Comparison of ENCODE assay signal across 35 cellular contexts in genomic region chr17:76594676-76595075, GRCh38. TPM values are rescaled to one million over a fixed set of nuclear protein-coding genes. Genes with fewer than 3 reads are reported as not detected.
"Had no signal": no experiment of that assay in that cellular context is flagged by ENCODE, and none has a peak within 500 bp of the region (broad histone marks: within the 10 kb centered on the region; RNA-seq: fewer than 3 reads in every experiment).

No MANE protein-coding gene starts in this region.

- H3K36me3 ChIP-seq: esophagus squamous epithelium, heart left ventricle, WERI-Rb-1 had no signal

- H3K4me3 Mint-ChIP-seq: activated B cell treated with CpG ODN at 0.5 μM for 24 hours; activated CD8-positive, alpha-beta memory T cell treated with anti-CD3 and anti-CD28 coated beads, Interleukin-2, amount 10 ng/mL, durations not matched to agents 7 days and 5 days; activated CD8-positive, alpha-beta T cell treated with anti-CD3 and anti-CD28 coated beads, Interleukin-2, amount 10 ng/mL, durations not matched to agents 7 days and 5 days; activated naive CD4-positive, alpha-beta T cell treated with anti-CD3 and anti-CD28 coated beads, Interleukin-2, amount 10 ng/mL, durations not matched to agents 7 days and 5 days; activated naive CD8-positive, alpha-beta T cell treated with anti-CD3 and anti-CD28 coated beads, Interleukin-2, amount 10 ng/mL, durations not matched to agents 7 days and 5 days; activated T-helper 1 cell treated with anti-CD3 and anti-CD28 coated beads, Interleukin-12 subunit alpha, Interleukin-12 subunit beta, Interleukin-2, Interleukin-4 antibody, amounts not matched to agents 30 ng/mL and 10 ng/mL and 1 ng/mL, durations not matched to agents 14 hours and 24 hours and 36 hours; T-cell; T-helper 17 cell; T-helper 2 cell treated with Interferon-gamma antibody and Interleukin-4, amounts not matched to agents 5 μg/mL and 100 μg/mL, for 36 hours had no signal

- H3K9me3 Mint-ChIP-seq: activated B cell treated with CpG ODN at 0.5 μM for 24 hours; activated naive CD4-positive, alpha-beta T cell treated with anti-CD3 and anti-CD28 coated beads, Interleukin-2, amount 10 ng/mL, durations not matched to agents 7 days and 5 days; activated naive CD4-positive, alpha-beta T cell treated with anti-CD3 and anti-CD28 coated beads, Interleukin-2, amount 50 U/mL, for 72 hours; activated naive CD8-positive, alpha-beta T cell treated with anti-CD3 and anti-CD28 coated beads, Interleukin-2, amount 10 ng/mL, durations not matched to agents 7 days and 5 days; activated T-helper 1 cell treated with anti-CD3 and anti-CD28 coated beads, Interleukin-12 subunit alpha, Interleukin-12 subunit beta, Interleukin-2, Interleukin-4 antibody, amounts not matched to agents 30 ng/mL and 10 ng/mL and 1 ng/mL, durations not matched to agents 14 hours and 24 hours and 36 hours; activated T-helper 2 cell treated with anti-CD3 and anti-CD28 coated beads, Interferon-gamma antibody, Interleukin-2, Interleukin-4, amounts not matched to agents 10 μg/mL and 5 μg/mL and 100 μg/mL, durations not matched to agents 14 hours and 24 hours and 36 hours; T-cell; T-helper 2 cell treated with Interferon-gamma antibody and Interleukin-4, amounts not matched to agents 5 μg/mL and 100 μg/mL, for 36 hours had no signal

- H3K36me3 Mint-ChIP-seq: activated CD8-positive, alpha-beta memory T cell treated with anti-CD3 and anti-CD28 coated beads, Interleukin-2, amount 10 ng/mL, durations not matched to agents 7 days and 5 days; activated naive CD4-positive, alpha-beta T cell treated with anti-CD3 and anti-CD28 coated beads, Interleukin-2, amount 10 ng/mL, durations not matched to agents 7 days and 5 days; activated naive CD8-positive, alpha-beta T cell treated with anti-CD3 and anti-CD28 coated beads, Interleukin-2, amount 10 ng/mL, durations not matched to agents 7 days and 5 days; T-cell had no signal

- H3K4me1 ChIP-seq: body of pancreas had no signal

- H3K4me1 Mint-ChIP-seq: activated B cell treated with CpG ODN at 0.5 μM for 24 hours; activated CD8-positive, alpha-beta memory T cell treated with anti-CD3 and anti-CD28 coated beads, Interleukin-2, amount 10 ng/mL, durations not matched to agents 7 days and 5 days; activated naive CD4-positive, alpha-beta T cell treated with anti-CD3 and anti-CD28 coated beads, Interleukin-2, amount 10 ng/mL, durations not matched to agents 7 days and 5 days; activated naive CD8-positive, alpha-beta T cell treated with anti-CD3 and anti-CD28 coated beads, Interleukin-2, amount 10 ng/mL, durations not matched to agents 7 days and 5 days; T-cell had no signal

- H3K27ac ChIP-seq: body of pancreas, epithelial cell of prostate, esophagus squamous epithelium, heart left ventricle, WERI-Rb-1 had no signal

- H3K4me3 ChIP-seq: body of pancreas, esophagus squamous epithelium, heart left ventricle had no signal

- H3K27me3 ChIP-seq: body of pancreas had no signal

- H3K9me3 ChIP-seq: body of pancreas, esophagus squamous epithelium, heart left ventricle had no signal

- H3K27ac Mint-ChIP-seq: activated B cell treated with CpG ODN at 0.5 μM for 24 hours; activated CD8-positive, alpha-beta memory T cell treated with anti-CD3 and anti-CD28 coated beads, Interleukin-2, amount 10 ng/mL, durations not matched to agents 7 days and 5 days; activated CD8-positive, alpha-beta T cell treated with anti-CD3 and anti-CD28 coated beads, Interleukin-2, amount 10 ng/mL, durations not matched to agents 7 days and 5 days; activated naive CD4-positive, alpha-beta T cell treated with anti-CD3 and anti-CD28 coated beads, Interleukin-2, amount 10 ng/mL, durations not matched to agents 7 days and 5 days; activated naive CD4-positive, alpha-beta T cell treated with anti-CD3 and anti-CD28 coated beads, Interleukin-2, amount 50 U/mL, for 72 hours; activated naive CD8-positive, alpha-beta T cell treated with anti-CD3 and anti-CD28 coated beads, Interleukin-2, amount 10 ng/mL, durations not matched to agents 7 days and 5 days; activated T-helper 1 cell treated with anti-CD3 and anti-CD28 coated beads, Interleukin-12 subunit alpha, Interleukin-12 subunit beta, Interleukin-2, Interleukin-4 antibody, amounts not matched to agents 30 ng/mL and 10 ng/mL and 1 ng/mL, durations not matched to agents 14 hours and 24 hours and 36 hours; activated T-helper 2 cell treated with anti-CD3 and anti-CD28 coated beads, Interferon-gamma antibody, Interleukin-2, Interleukin-4, amounts not matched to agents 10 μg/mL and 5 μg/mL and 100 μg/mL, durations not matched to agents 14 hours and 24 hours and 36 hours; T-cell; T-helper 17 cell had no signal

- DNase-seq: activated B cell treated with CpG ODN at 0.5 μM for 24 hours; activated CD4-positive, alpha-beta T cell treated with anti-CD3 and anti-CD28 coated beads for 48 hours; activated CD4-positive, alpha-beta T cell treated with anti-CD3 and anti-CD28 coated beads, Interleukin-2, amount 50 U/mL, for 1 hour; activated CD4-positive, alpha-beta T cell treated with anti-CD3 and anti-CD28 coated beads, Interleukin-2, amount 50 U/mL, for 48 hours; activated CD8-positive, alpha-beta memory T cell treated with anti-CD3 and anti-CD28 coated beads, Interleukin-2, amount 10 ng/mL, durations not matched to agents 7 days and 5 days; activated CD8-positive, alpha-beta memory T cell treated with anti-CD3 and anti-CD28 coated beads, Interleukin-2, amount 50 U/mL, for 4 hours; activated CD8-positive, alpha-beta T cell treated with anti-CD3 and anti-CD28 coated beads, Interleukin-2, amount 10 ng/mL, durations not matched to agents 7 days and 5 days; activated naive CD4-positive, alpha-beta T cell; activated naive CD4-positive, alpha-beta T cell treated with anti-CD3 and anti-CD28 coated beads, Interleukin-2, amount 10 ng/mL, durations not matched to agents 7 days and 5 days; activated naive CD8-positive, alpha-beta T cell treated with anti-CD3 and anti-CD28 coated beads, Interleukin-2, amount 10 ng/mL, durations not matched to agents 7 days and 5 days; activated T-cell treated with anti-CD3 and anti-CD28 coated beads, Interleukin-2, amount 50 U/mL, for 1 hour; activated T-cell treated with anti-CD3 and anti-CD28 coated beads, Interleukin-2, amount 50 U/mL, for 48 hours; amygdala; body of pancreas; caudate nucleus; cortex of kidney; effector CD8-positive, alpha-beta T cell; esophagus squamous epithelium; foreskin melanocyte; heart left ventricle; SW 1271; T-cell; T-helper 17 cell; T1000; WERI-Rb-1 had no signal

RNA-seq across cellular contexts. Expression of gene ST6GALNAC2, which starts 9.0 kb away (rescaled TPM):
- total RNA-seq: activated B cell treated with CpG ODN at 0.5 μM for 24 hours; activated CD8-positive, alpha-beta memory T cell treated with anti-CD3 and anti-CD28 coated beads for 36 hours; activated CD8-positive, alpha-beta memory T cell treated with anti-CD3 and anti-CD28 coated beads, Interleukin-2, amount 10 ng/mL, durations not matched to agents 7 days and 5 days; activated CD8-positive, alpha-beta T cell treated with anti-CD3 and anti-CD28 coated beads, Interleukin-2, amount 10 ng/mL, durations not matched to agents 7 days and 5 days; activated naive CD4-positive, alpha-beta T cell treated with anti-CD3 and anti-CD28 coated beads, Interleukin-2, amount 50 U/mL, for 72 hours; activated T-helper 1 cell treated with anti-CD3 and anti-CD28 coated beads, Interleukin-12 subunit alpha, Interleukin-12 subunit beta, Interleukin-2, Interleukin-4 antibody, amounts not matched to agents 30 ng/mL and 10 ng/mL and 1 ng/mL, durations not matched to agents 14 hours and 24 hours and 36 hours had no signal

RNA-seq across cellular contexts. Expression of gene ST6GALNAC1, which starts 48.9 kb away (rescaled TPM):
- total RNA-seq: activated B cell treated with CpG ODN at 0.5 μM for 24 hours; activated CD8-positive, alpha-beta memory T cell treated with anti-CD3 and anti-CD28 coated beads for 36 hours; activated CD8-positive, alpha-beta memory T cell treated with anti-CD3 and anti-CD28 coated beads, Interleukin-2, amount 10 ng/mL, durations not matched to agents 7 days and 5 days; activated CD8-positive, alpha-beta T cell treated with anti-CD3 and anti-CD28 coated beads, Interleukin-2, amount 10 ng/mL, durations not matched to agents 7 days and 5 days; activated naive CD8-positive, alpha-beta T cell treated with anti-CD3 and anti-CD28 coated beads, Interleukin-2, amount 10 ng/mL, durations not matched to agents 7 days and 5 days; chondrocyte; dermis microvascular lymphatic vessel endothelial cell had no signal

RNA-seq across cellular contexts. Expression of gene PRCD, which starts 54.8 kb away (rescaled TPM):
- total RNA-seq: activated CD8-positive, alpha-beta memory T cell treated with anti-CD3 and anti-CD28 coated beads, Interleukin-2, amount 10 ng/mL, durations not matched to agents 7 days and 5 days; activated CD8-positive, alpha-beta T cell treated with anti-CD3 and anti-CD28 coated beads, Interleukin-2, amount 10 ng/mL, durations not matched to agents 7 days and 5 days; activated naive CD4-positive, alpha-beta T cell treated with anti-CD3 and anti-CD28 coated beads, Interleukin-2, amount 50 U/mL, for 72 hours; activated T-helper 1 cell treated with anti-CD3 and anti-CD28 coated beads, Interleukin-12 subunit alpha, Interleukin-12 subunit beta, Interleukin-2, Interleukin-4 antibody, amounts not matched to agents 30 ng/mL and 10 ng/mL and 1 ng/mL, durations not matched to agents 14 hours and 24 hours and 36 hours; activated T-helper 2 cell treated with anti-CD3 and anti-CD28 coated beads, Interferon-gamma antibody, Interleukin-2, Interleukin-4, amounts not matched to agents 10 μg/mL and 5 μg/mL and 100 μg/mL, durations not matched to agents 14 hours and 24 hours and 36 hours; endothelial cell of umbilical vein had no signal
- polyA plus RNA-seq: aorta, endothelial cell of umbilical vein had no signal

RNA-seq across cellular contexts. Expression of gene CYGB, which starts 57.2 kb away (rescaled TPM):
- total RNA-seq: activated CD8-positive, alpha-beta memory T cell treated with anti-CD3 and anti-CD28 coated beads for 36 hours; activated CD8-positive, alpha-beta memory T cell treated with anti-CD3 and anti-CD28 coated beads, Interleukin-2, amount 10 ng/mL, durations not matched to agents 7 days and 5 days; activated naive CD4-positive, alpha-beta T cell treated with anti-CD3 and anti-CD28 coated beads, Interleukin-2, amount 50 U/mL, for 72 hours; activated T-helper 1 cell treated with anti-CD3 and anti-CD28 coated beads, Interleukin-12 subunit alpha, Interleukin-12 subunit beta, Interleukin-2, Interleukin-4 antibody, amounts not matched to agents 30 ng/mL and 10 ng/mL and 1 ng/mL, durations not matched to agents 14 hours and 24 hours and 36 hours; activated T-helper 2 cell treated with anti-CD3 and anti-CD28 coated beads, Interferon-gamma antibody, Interleukin-2, Interleukin-4, amounts not matched to agents 10 μg/mL and 5 μg/mL and 100 μg/mL, durations not matched to agents 14 hours and 24 hours and 36 hours; T-helper 17 cell had no signal
